8 cellular contexts compared by ENCODE assay signal in the genomic region with DNA sequence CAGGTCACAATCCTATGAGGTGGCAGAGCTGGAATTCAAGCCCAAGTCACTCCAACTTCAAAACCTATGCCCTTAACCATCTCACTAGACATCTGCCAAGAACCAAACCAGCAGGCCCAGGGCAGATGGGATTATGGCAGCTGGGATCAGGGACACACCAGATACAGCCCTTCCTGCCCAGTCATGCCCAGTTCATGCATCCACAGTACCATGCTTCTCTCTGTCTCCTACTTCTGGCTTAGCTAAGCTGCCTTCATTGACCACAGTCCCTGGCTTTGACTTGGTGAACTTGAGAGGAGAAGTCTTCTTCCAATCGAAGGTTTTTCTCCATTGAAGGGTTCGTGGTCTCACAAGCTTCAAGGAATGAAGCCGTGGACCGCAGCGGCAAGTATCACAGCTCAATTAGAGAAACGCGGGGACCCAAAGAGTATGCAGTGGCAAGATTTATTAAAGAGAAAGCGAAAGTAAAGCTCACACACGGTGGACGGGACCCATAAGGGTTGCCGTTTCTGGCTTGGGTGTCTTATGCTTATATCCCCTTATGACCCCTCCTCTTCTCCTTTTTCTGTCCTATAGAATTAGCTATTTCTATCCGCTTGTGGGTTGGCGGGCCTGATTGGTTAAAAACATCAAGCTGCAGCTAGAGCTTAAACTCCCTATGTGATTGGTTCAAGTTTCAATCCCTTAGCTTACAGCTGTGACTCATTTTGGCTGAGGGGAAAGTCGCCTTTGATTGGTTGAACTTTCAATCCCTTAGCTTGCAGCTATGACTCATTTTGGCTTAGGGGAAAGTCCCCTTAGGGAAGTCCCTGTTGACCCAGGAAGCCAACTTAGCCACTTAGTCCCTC.
DNase-seq lines count a peak whose midpoint lies in the region; ATAC-seq and TF ChIP-seq lines count a peak whose summit lies in the region.

No MANE protein-coding gene starts in this region.

- TF ChIP-seq CTCF in A673 (conservative IDR thresholded peaks at IDR 0.05; ENCODE audit: low read depth, low read length) (no peak), OCI-LY3 (IDR thresholded peaks at IDR 0.05; ENCODE audit: low read depth, low read length) (no peak), epithelial cell of proximal tubule (conservative IDR thresholded peaks at IDR 0.05; ENCODE audit: low read depth, low read length) (no peak), testis (IDR thresholded peaks at IDR 0.05) (no peak), tibial artery (IDR thresholded peaks at IDR 0.05) (no peak)

- DNase-seq in A673 (ENCODE audit: low spot score) (peak; percentile 62), epithelial cell of proximal tubule (ENCODE audit: low read depth) (peak; percentile 30), testis (peak; percentile 23), tibial artery (no peak)

- H3K79me2 ChIP-seq in OCI-LY3 (ENCODE audit: low read length), result no peaks in the 10 kb centered on the region

- intact Hi-C loops in A673 (cut with micrococcal nuclease; ENCODE audit: unreplicated experiment), result loop anchor here (5.0 to 10.0 kb wide), 2 partner anchors 171 to 264 kb away; no protein-coding TSS in a partner anchor
- intact Hi-C loops in testis (cut with DNase I; ENCODE audit: low total_unique reads), result no loop called here
- intact Hi-C loops in tibial artery (cut with DNase I; ENCODE audit: low total_unique reads), result no loop called here

- ATAC-seq in GM19023 (IDR thresholded peaks at IDR 0.05; ENCODE audit: unreplicated experiment) (peak; percentile 72), HG03097 (IDR thresholded peaks at IDR 0.05; ENCODE audit: low FRiP score, unreplicated experiment) (peak; percentile 63), HG03108 (IDR thresholded peaks at IDR 0.05; ENCODE audit: unreplicated experiment) (no peak)

- H3K36me3 ChIP-seq in A673 (ENCODE audit: insufficient read depth, low read length, poor library complexity, severe bottlenecking) (no peaks in the 10 kb centered on the region), OCI-LY3 (replicated peaks; ENCODE audit: low read depth, low read length) (no peaks in the 10 kb centered on the region), testis (ENCODE audit: low read depth, missing control alignments) (no peaks in the 10 kb centered on the region), tibial artery (no peaks in the 10 kb centered on the region)

- peak overlapping the region; percentile 78 for H3K9ac ChIP-seq in OCI-LY3 (ENCODE audit: low read length)

- CTCF ChIA-PET in A673 (lab: Charles Lee), result interaction anchor here (0.6 to 1.3 kb wide), 2 partner anchors 9 to 1456 kb away, joined by 3 to 5 read pairs; no protein-coding TSS in a partner anchor

- TF ChIP-seq POLR2A in testis (IDR thresholded peaks at IDR 0.05), result no peak

- POLR2A ChIA-PET in A673 (lab: Charles Lee; ENCODE audit: low non-redundant PET), result no interaction called here

- H3K4me2 ChIP-seq in OCI-LY3 (ENCODE audit: low read length), result peak overlapping the region; percentile 81

- no TSS peak for BruUV-seq in A673 (replicated peaks; lab: Mats Ljungman, UMichigan)

- 62 to 73% methylated on average over 14 of the region's 14 CpGs for WGBS in testis, 2 donors

- peak overlapping the region; percentile 94 for H2AFZ ChIP-seq in OCI-LY3 (ENCODE audit: low read depth, low read length)

- no peaks in the 10 kb centered on the region for H3K27me3 ChIP-seq in A673 (replicated peaks; ENCODE audit: insufficient read depth, low read depth, low read length, poor library complexity)
- no peaks in the 10 kb centered on the region for H3K27me3 ChIP-seq in OCI-LY3 (ENCODE audit: low read depth, low read length)
- no peaks in the 10 kb centered on the region for H3K27me3 ChIP-seq in testis
- peaks cover 0 to 7% of the 10 kb centered on the region in 2 donors for H3K27me3 ChIP-seq in tibial artery

- H4K20me1 ChIP-seq in OCI-LY3 (ENCODE audit: insufficient read depth, low read length), result no peaks in the 10 kb centered on the region

- H3K4me1 ChIP-seq in A673 (ENCODE audit: insufficient read depth, low read length, poor library complexity, severe bottlenecking) (no peaks in the 10 kb centered on the region), OCI-LY3 (ENCODE audit: low read length) (peaks cover 20% of the 10 kb centered on the region), testis (no peaks in the 10 kb centered on the region), tibial artery (peaks cover 0 to 12% (median 2%) of the 10 kb centered on the region in 4 donors)

- H3K9me3 ChIP-seq in A673 (ENCODE audit: low read depth, low read length, poor library complexity, severe bottlenecking) (no peaks in the 10 kb centered on the region), OCI-LY3 (ENCODE audit: insufficient read depth, low read length) (no peaks in the 10 kb centered on the region), testis (no peaks in the 10 kb centered on the region), tibial artery (no peaks in the 10 kb centered on the region)

- H3K27ac ChIP-seq in A673 (ENCODE audit: low read depth, low read length, poor library complexity, severe bottlenecking) (no peak overlapping the region), OCI-LY3 (ENCODE audit: low read length) (peak overlapping the region; percentile 72), testis (no peak overlapping the region), tibial artery (no peak overlapping the region)

- H3K4me3 ChIP-seq in A673 (ENCODE audit: low read depth, low read length, poor library complexity, severe bottlenecking) (peak overlapping the region; percentile 8), OCI-LY3 (ENCODE audit: low read length) (peak overlapping the region; percentile 85), epithelial cell of proximal tubule (ENCODE audit: low read depth, low read length) (no peak overlapping the region), testis (no peak overlapping the region), tibial artery (no peak overlapping the region)

Comparison
In these comparisons a context has a peak if more than half of its experiments do, and no peak if none do; other contexts are left out.
1. DNase-seq: peak in A673 (single experiment), epithelial cell of proximal tubule (single experiment) and testis (single experiment); none in tibial artery (0 of 2).
2. H3K4me3 ChIP-seq: peak in A673 (single experiment) and OCI-LY3 (single experiment); none in epithelial cell of proximal tubule (single experiment), testis (0 of 2) and tibial artery (0 of 2).